21 cellular contexts compared by ENCODE assay signal in the genomic region with DNA sequence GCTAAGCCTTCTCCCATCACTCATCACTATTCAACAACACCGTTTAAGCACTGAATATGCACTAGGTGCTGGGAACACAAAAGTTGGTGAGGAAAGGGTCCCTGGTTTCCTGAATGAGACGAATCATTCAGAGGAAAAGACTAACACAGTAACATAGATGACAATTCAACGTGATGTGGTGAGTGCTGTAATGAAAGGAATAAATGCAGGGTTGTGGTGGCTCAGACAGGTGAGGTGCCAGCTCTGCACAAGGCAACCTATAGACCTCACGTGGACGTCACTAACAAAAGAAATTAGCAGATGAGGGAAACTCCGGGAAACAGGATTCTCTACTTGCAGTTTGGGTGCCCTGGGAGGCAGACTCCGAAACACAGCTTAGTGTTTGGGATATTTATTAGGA.
"Had no signal": no experiment of that assay in that cellular context is flagged by ENCODE, and none has a peak within 500 bp of the region (broad histone marks: within the 10 kb centered on the region; RNA-seq: fewer than 3 reads in every experiment).

No MANE protein-coding gene starts in this region.

- DNase-seq: activated CD4-positive, alpha-beta T cell treated with anti-CD3 and anti-CD28 coated beads for 4 hours; activated CD8-positive, alpha-beta memory T cell treated with anti-CD3 and anti-CD28 coated beads, Interleukin-2, amount 50 U/mL, for 4 hours; activated CD8-positive, alpha-beta T cell treated with anti-CD3 and anti-CD28 coated beads for 36 hours; aorta; body of pancreas; central memory CD4-positive, alpha-beta T cell; MV-4-11; NCI-H1092 treated with DMSO at 0.1 percent for 48 hours; NCI-H1417 treated with DMSO at 0.1 percent for 48 hours; NCI-H1694 treated with DMSO at 0.1 percent for 48 hours; NCI-H2029 treated with DMSO at 0.1 percent for 48 hours; NCI-H345; NCI-H510A; NCI-H526 treated with DMSO at 0.1 percent for 48 hours; NCI-H82; SHP77 treated with DMSO at 0.1 percent for 48 hours had no signal

- H3K4me3 ChIP-seq: body of pancreas, SK-N-MC had no signal

- H3K27me3 ChIP-seq: body of pancreas had no signal

- H3K27ac ChIP-seq: body of pancreas, KMS-11, SK-N-MC had no signal

- FAIRE-seq: bronchial epithelial cell, RCC 7860 had no signal

- H3K9me3 ChIP-seq: body of pancreas had no signal

- ATAC-seq: activated CD4-positive, CD25-positive, alpha-beta regulatory T cell treated with anti-CD3 and anti-CD28 coated beads, Interleukin-2, amount 50 U/mL, for 24 hours; activated CD8-positive, alpha-beta T cell treated with anti-CD3 and anti-CD28 coated beads for 36 hours; body of pancreas had no signal

- H3K9ac ChIP-seq: KMS-11 had no signal

- H3K4me1 ChIP-seq: body of pancreas had no signal

- H3K4me2 ChIP-seq: KMS-11 had no signal
